8 cellular contexts compared by ENCODE assay signal in the genomic region with DNA sequence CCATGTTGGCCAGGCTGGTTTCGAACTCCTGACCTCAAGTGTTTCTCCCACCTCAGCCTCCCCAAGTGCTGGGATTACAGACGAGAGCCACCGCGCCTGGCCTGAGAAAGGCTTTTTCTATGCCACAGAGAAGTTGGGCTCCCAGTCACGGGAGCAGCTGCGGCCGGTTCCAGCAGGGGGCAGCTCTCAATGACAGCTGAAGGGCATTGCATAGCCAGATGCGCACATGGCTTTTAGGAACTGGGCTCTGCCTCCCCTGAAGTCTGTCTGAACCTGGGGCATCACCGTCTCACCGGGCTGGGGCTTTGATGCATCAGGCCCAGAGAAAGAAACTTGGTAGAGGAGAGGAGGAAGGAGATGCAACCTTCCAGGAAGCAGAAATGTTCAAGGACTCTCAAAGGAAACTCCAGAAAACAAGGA.
DNase-seq lines count a peak whose midpoint lies in the region; ATAC-seq and TF ChIP-seq lines count a peak whose summit lies in the region.

No MANE protein-coding gene starts in this region.

- no peaks in the 10 kb centered on the region for H3K9me3 Mint-ChIP-seq in activated CD4-positive, alpha-beta memory T cell treated with anti-CD3 and anti-CD28 coated beads, Interleukin-2, amount 10 ng/mL, durations not matched to agents 7 days and 5 days

- ATAC-seq in HG02852 (IDR thresholded peaks at IDR 0.05; ENCODE audit: unreplicated experiment): peak; percentile 96
- peak; percentile 65 for ATAC-seq in foreskin keratinocyte
- no peak for ATAC-seq in GM19452 (IDR thresholded peaks at IDR 0.05; ENCODE audit: unreplicated experiment)

- H3K4me1 Mint-ChIP-seq in activated CD4-positive, alpha-beta memory T cell treated with anti-CD3 and anti-CD28 coated beads, Interleukin-2, amount 10 ng/mL, durations not matched to agents 7 days and 5 days: no peaks in the 10 kb centered on the region

- TF ChIP-seq CTCF in GM13976 (IDR thresholded peaks at IDR 0.05; ENCODE audit: borderline replicate concordance, control extremely low read depth, extremely low read depth, insufficient read depth, missing control alignments) (peak; percentile 93), foreskin keratinocyte (conservative IDR thresholded peaks at IDR 0.05) (peak; percentile 84), parathyroid adenoma (IDR thresholded peaks at IDR 0.05) (peak; percentile 83)

- H3K4me3 ChIP-seq in parathyroid adenoma (ENCODE audit: low read depth, low read length): no peak overlapping the region

- in situ Hi-C loops in GM13976 (cut with MboI; ENCODE audit: low sequenced_read_pairs, unreplicated experiment): loop anchor here (10.0 to 25.0 kb wide), 2 partner anchors 89 to 502 kb away; partner anchors contain the start of gene SDC1

- H3K79me2 ChIP-seq in parathyroid adenoma: no peaks in the 10 kb centered on the region

- H3K9me3 ChIP-seq in parathyroid adenoma (ENCODE audit: control insufficient read depth, low read length): no peaks in the 10 kb centered on the region

- no peak overlapping the region for H3K4me3 Mint-ChIP-seq in activated CD4-positive, alpha-beta memory T cell treated with anti-CD3 and anti-CD28 coated beads, Interleukin-2, amount 10 ng/mL, durations not matched to agents 7 days and 5 days

- H3K27me3 Mint-ChIP-seq in activated CD4-positive, alpha-beta memory T cell treated with anti-CD3 and anti-CD28 coated beads, Interleukin-2, amount 10 ng/mL, durations not matched to agents 7 days and 5 days: peaks cover 8% of the 10 kb centered on the region

- DNase-seq in AG08395 (ENCODE audit: low spot score) (peak; percentile 77), GM13976 (ENCODE audit: low spot score) (peak; percentile 87), NCI-H187 (lab: John Stamatoyannopoulos, UW) (peak; percentile 78 to 80), foreskin keratinocyte (peak in 1 of 2 donors; percentile 42)
- peak; percentile 38 for DNase-seq in activated CD4-positive, alpha-beta memory T cell treated with anti-CD3 and anti-CD28 coated beads, Interleukin-2, amount 10 ng/mL, durations not matched to agents 7 days and 5 days

- H3K36me3 ChIP-seq in parathyroid adenoma (ENCODE audit: control insufficient read depth, insufficient read depth, low read length): no peaks in the 10 kb centered on the region

- no peaks in the 10 kb centered on the region for H3K36me3 Mint-ChIP-seq in activated CD4-positive, alpha-beta memory T cell treated with anti-CD3 and anti-CD28 coated beads, Interleukin-2, amount 10 ng/mL, durations not matched to agents 7 days and 5 days (ENCODE audit: low read depth)

- H2AFZ ChIP-seq in parathyroid adenoma: peak overlapping the region; percentile 65

- H3K27ac ChIP-seq in foreskin keratinocyte (peak overlapping the region; percentile 32), parathyroid adenoma (no peak overlapping the region)

- H3K4me2 ChIP-seq in parathyroid adenoma (ENCODE audit: low read length): no peak overlapping the region

- H3K9ac ChIP-seq in parathyroid adenoma: no peak overlapping the region

- POLR2A ChIA-PET in activated CD4-positive, alpha-beta memory T cell treated with anti-CD3 and anti-CD28 coated beads, Interleukin-2, amount 10 ng/mL, durations not matched to agents 7 days and 5 days (lab: Charles Lee): no interaction called here

- CTCF ChIA-PET in activated CD4-positive, alpha-beta memory T cell treated with anti-CD3 and anti-CD28 coated beads, Interleukin-2, amount 10 ng/mL, durations not matched to agents 7 days and 5 days (lab: Charles Lee): interaction anchor here (0.7 to 1.6 kb wide), 7 partner anchors 9 to 506 kb away, joined by 3 to 9 read pairs (median 3); no protein-coding TSS in a partner anchor

- H3K27me3 ChIP-seq in foreskin keratinocyte (no peaks in the 10 kb centered on the region), parathyroid adenoma (ENCODE audit: control insufficient read depth, insufficient read depth, low read length) (no peaks in the 10 kb centered on the region)

- H3K4me1 ChIP-seq in foreskin keratinocyte (peaks cover 6% of the 10 kb centered on the region), parathyroid adenoma (no peaks in the 10 kb centered on the region)

- no peak overlapping the region for H3K27ac Mint-ChIP-seq in activated CD4-positive, alpha-beta memory T cell treated with anti-CD3 and anti-CD28 coated beads, Interleukin-2, amount 10 ng/mL, durations not matched to agents 7 days and 5 days
